Comparison of ENCODE assay signal across 8 cellular contexts in genomic region chr1:36149973-36150295, GRCh38. TPM values are rescaled to one million over a fixed set of nuclear protein-coding genes. Genes with fewer than 3 reads are reported as not detected.
A peak's percentile ranks its signal among the peaks of the same experiment; 100 is the strongest.
DNase-seq lines count a peak whose midpoint lies in the region; ATAC-seq and TF ChIP-seq lines count a peak whose summit lies in the region.

No MANE protein-coding gene starts in this region.

- H3K4me1 ChIP-seq in cardiac muscle cell (ENCODE audit: low read depth): peaks cover 25% of the 10 kb centered on the region
- H3K4me1 ChIP-seq in adrenal gland (replicated peaks in 1 of 2): peaks cover 30 to 50% of the 10 kb centered on the region in 2 donors
- peaks cover 24% of the 10 kb centered on the region for H3K4me1 ChIP-seq in mesenchymal stem cell (ENCODE audit: control insufficient read depth, insufficient read depth, low read depth, low read length)
- H3K4me1 ChIP-seq in upper lobe of right lung: peaks cover 46% of the 10 kb centered on the region

- H3K4me3 ChIP-seq in cardiac muscle cell (no peak overlapping the region), adrenal gland (no peak overlapping the region), mesenchymal stem cell (ENCODE audit: insufficient read depth in 1 of 2, low read depth in 1 of 2, low read length in 2 of 2) (peak overlapping the region in 1 of 2 experiments; percentile 66), upper lobe of right lung (peak overlapping the region; percentile 33)

- no peak overlapping the region for H2AFZ ChIP-seq in mesenchymal stem cell (ENCODE audit: low read depth, low read length)

- H2BK12ac ChIP-seq in mesenchymal stem cell (ENCODE audit: low read length in 2 of 2): peak overlapping the region; percentile 96 to 100

- no peaks in the 10 kb centered on the region for H3K9me3 ChIP-seq in cardiac muscle cell (ENCODE audit: low read depth)
- no peaks in the 10 kb centered on the region for H3K9me3 ChIP-seq in adrenal gland (replicated peaks in 1 of 3)
- H3K9me3 ChIP-seq in mesenchymal stem cell (ENCODE audit: control insufficient read depth, low read length): no peaks in the 10 kb centered on the region
- no peaks in the 10 kb centered on the region for H3K9me3 ChIP-seq in upper lobe of right lung

- H2BK120ac ChIP-seq in mesenchymal stem cell (ENCODE audit: low read depth, low read length): no peak overlapping the region

- H3K18ac ChIP-seq in mesenchymal stem cell (ENCODE audit: low read depth in 1 of 2, low read length in 2 of 2): peak overlapping the region; percentile 88 to 98

- H4K8ac ChIP-seq in mesenchymal stem cell (ENCODE audit: low read length): peak overlapping the region; percentile 29

- peaks cover 11% of the 10 kb centered on the region for H3K79me1 ChIP-seq in mesenchymal stem cell (replicated peaks; ENCODE audit: low read length, poor library complexity, severe bottlenecking)

- intact Hi-C loops in left ventricle myocardium superior (cut with micrococcal nuclease) (loop anchor here (5.0 kb wide), 2 partner anchors 37 to 137 kb away; no protein-coding TSS in a partner anchor), adrenal gland (cut with DNase I) (loop anchor here (5.0 to 10.0 kb wide), 4 partner anchors 37 to 245 kb away; partner anchors contain the start of gene LSM10 (in 1 of the 2)), upper lobe of right lung (cut with DNase I) (no loop called here)

- DNase-seq in cardiac muscle cell (ENCODE audit: low read depth in 1 of 2, low spot score in 1 of 2) (no peak), left ventricle myocardium superior (no peak), adrenal gland (no peak), mesenchymal stem cell (no peak), upper lobe of right lung (no peak), NAMALWA (ENCODE audit: low spot score) (no peak), NCI-H774 (lab: John Stamatoyannopoulos, UW) (no peak)

- peak overlapping the region; percentile 83 to 97 for H3K4ac ChIP-seq in mesenchymal stem cell (ENCODE audit: low read depth in 1 of 2, low read length in 2 of 2)

- 26 to 47% (median 36%) methylated on average over 6 of the region's 6 CpGs for WGBS in adrenal gland, 4 donors
- WGBS in mesenchymal stem cell: 26% methylated on average over 6 of the region's 6 CpGs

- TF ChIP-seq CTCF in cardiac muscle cell (IDR thresholded peaks at IDR 0.05; ENCODE audit: low read depth, low read length) (no peak), adrenal gland (IDR thresholded peaks at IDR 0.05) (no peak), upper lobe of right lung (IDR thresholded peaks at IDR 0.05) (no peak)

- H3K27ac ChIP-seq in cardiac muscle cell (peak overlapping the region; percentile 89), adrenal gland (peak overlapping the region; percentile 70 to 97 (median 96)), mesenchymal stem cell (ENCODE audit: low read length, poor library complexity, severe bottlenecking) (peak overlapping the region; percentile 99), upper lobe of right lung (peak overlapping the region; percentile 98)

- no peak overlapping the region for H3K23ac ChIP-seq in mesenchymal stem cell (ENCODE audit: low read length in 2 of 2)

- peak overlapping the region; percentile 93 for H2AK5ac ChIP-seq in mesenchymal stem cell (ENCODE audit: low read length, severe bottlenecking)

- H3K4me2 ChIP-seq in mesenchymal stem cell (ENCODE audit: low read length, poor library complexity, severe bottlenecking): peak overlapping the region; percentile 42

- H2BK15ac ChIP-seq in mesenchymal stem cell (ENCODE audit: low read depth, poor library complexity, severe bottlenecking): no peak overlapping the region

- no peaks in the 10 kb centered on the region for H3K36me3 ChIP-seq in cardiac muscle cell
- peaks cover 0 to 8% of the 10 kb centered on the region in 2 donors for H3K36me3 ChIP-seq in adrenal gland (replicated peaks in 1 of 2)
- H3K36me3 ChIP-seq in mesenchymal stem cell (ENCODE audit: control insufficient read depth in 1 of 2, insufficient read depth in 2 of 2, low read depth in 1 of 2, low read length in 2 of 2): peaks cover 5 to 16% of the 10 kb centered on the region in 2 experiments
- no peaks in the 10 kb centered on the region for H3K36me3 ChIP-seq in upper lobe of right lung

- ATAC-seq in left ventricle myocardium superior: no peak
- ATAC-seq in upper lobe of right lung: no peak
- ATAC-seq in HG02759 (IDR thresholded peaks at IDR 0.05; ENCODE audit: unreplicated experiment): no peak

- H3K14ac ChIP-seq in mesenchymal stem cell (ENCODE audit: low read length in 2 of 2): no peak overlapping the region

- no peak for TF ChIP-seq POLR2A in adrenal gland (IDR thresholded peaks at IDR 0.05)

- peak overlapping the region; percentile 87 for H3K9ac ChIP-seq in mesenchymal stem cell (ENCODE audit: low read length)

- H2BK5ac ChIP-seq in mesenchymal stem cell (ENCODE audit: low read depth, low read length, poor library complexity, severe bottlenecking): peak overlapping the region; percentile 96

- H3K27me3 ChIP-seq in cardiac muscle cell: no peaks in the 10 kb centered on the region
- H3K27me3 ChIP-seq in adrenal gland: no peaks in the 10 kb centered on the region
- H3K27me3 ChIP-seq in mesenchymal stem cell (ENCODE audit: control insufficient read depth in 1 of 2, insufficient read depth in 1 of 2, low read length in 2 of 2): no peaks in the 10 kb centered on the region
- H3K27me3 ChIP-seq in upper lobe of right lung: no peaks in the 10 kb centered on the region

- H4K91ac ChIP-seq in mesenchymal stem cell (ENCODE audit: low read length): peak overlapping the region; percentile 100

RNA-seq across cellular contexts. Expression of gene TRAPPC3, which starts 0.6 kb away (rescaled TPM):
- total RNA-seq in cardiac muscle cell (83.5 and 99.6 TPM in 2 replicates), left ventricle myocardium superior (57.8 TPM), adrenal gland (100 to 1,000 TPM in 6 of 8 donors, 10 to 100 TPM in 2; 74.6 to 182 (median 133) TPM), upper lobe of right lung (63.1 TPM)
- polyA plus RNA-seq in cardiac muscle cell (119 and 125 TPM in 2 replicates), adrenal gland (100 to 1,000 TPM in 1 of 3 donors, 10 to 100 TPM in 2; 54.0 to 106 (median 65.1) TPM)
- 78.6 TPM for polyA plus RNA-seq in mesenchymal stem cell (2013, experiment 1 of 2)
- 81.9 TPM for polyA plus RNA-seq in mesenchymal stem cell (2013, experiment 2 of 2)

RNA-seq across cellular contexts. Expression of gene MAP7D1, which starts 6.0 kb away (rescaled TPM):
- 224 and 239 TPM in 2 replicates for total RNA-seq in cardiac muscle cell
- 132 and 141 TPM in 2 replicates for polyA plus RNA-seq in cardiac muscle cell
- 385 TPM for total RNA-seq in left ventricle myocardium superior
- total RNA-seq in adrenal gland: 100 to 1,000 TPM in 1 of 8 donors, 10 to 100 TPM in 7; 60.2 to 121 (median 76.8) TPM
- polyA plus RNA-seq in adrenal gland: 10 to 100 TPM; 39.7 to 79.9 (median 47.2) TPM
- polyA plus RNA-seq in mesenchymal stem cell (2013, experiment 1 of 2): 97.8 TPM
- polyA plus RNA-seq in mesenchymal stem cell (2013, experiment 2 of 2): 97.8 TPM
- total RNA-seq in upper lobe of right lung: 114 TPM

RNA-seq across cellular contexts. Expression of gene COL8A2, which starts 24.9 kb away (rescaled TPM):
- total RNA-seq in cardiac muscle cell: 0.11 and 0.57 TPM in 2 replicates
- polyA plus RNA-seq in cardiac muscle cell: 0.05 TPM in 1 of 2 replicates, not detected in the other
- 0.67 TPM for total RNA-seq in left ventricle myocardium superior
- total RNA-seq in adrenal gland: 1 to 10 TPM in 6 of 8 donors, under 1 TPM in 2; 0.74 to 6.6 (median 2.8) TPM
- 1 to 10 TPM in 2 of 3 donors, under 1 TPM in 1; 0.66 to 2.3 (median 1.2) TPM for polyA plus RNA-seq in adrenal gland
- 0.25 TPM for polyA plus RNA-seq in mesenchymal stem cell (2013, experiment 1 of 2)
- 0.22 TPM for polyA plus RNA-seq in mesenchymal stem cell (2013, experiment 2 of 2)
- total RNA-seq in upper lobe of right lung: 16.2 TPM
